8 cellular contexts compared by ENCODE assay signal in the genomic region with DNA sequence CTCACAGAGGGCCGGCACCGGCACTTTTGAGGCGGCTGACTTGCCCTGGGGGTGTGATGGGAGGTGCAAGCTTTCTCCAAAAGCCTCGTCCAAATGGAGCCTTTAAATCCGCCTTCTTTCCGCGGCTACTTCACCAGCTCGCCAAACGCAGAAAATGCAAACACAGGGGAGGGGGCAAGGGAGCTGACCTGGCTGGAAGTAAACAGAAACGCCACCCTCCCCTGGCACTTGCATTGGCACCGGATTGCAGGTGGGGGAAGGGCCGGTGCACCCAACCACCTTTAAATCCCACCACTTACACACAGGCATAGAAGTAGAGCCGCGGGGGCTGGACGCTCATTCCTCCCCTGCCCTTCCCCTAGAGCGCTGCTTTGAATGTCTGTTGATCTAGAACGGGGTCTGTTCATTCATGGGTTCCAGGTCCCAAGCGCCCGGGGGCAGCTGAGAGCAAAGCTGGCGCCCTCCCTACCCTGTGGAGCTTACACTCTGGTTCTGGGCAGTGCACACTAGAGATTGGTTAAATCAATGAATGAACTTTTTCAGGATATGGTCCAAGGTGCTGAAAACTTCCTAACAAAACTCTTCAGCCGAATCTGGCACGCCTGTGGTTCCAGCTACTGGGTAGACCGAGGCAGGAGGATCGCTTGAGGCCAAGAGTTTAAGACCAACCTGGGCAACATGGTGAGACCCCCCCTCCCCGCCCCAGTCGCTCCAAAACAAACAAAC. TPM values are rescaled to one million over a fixed set of nuclear protein-coding genes. Genes with fewer than 3 reads are reported as not detected.
A peak's percentile ranks its signal among the peaks of the same experiment; 100 is the strongest.
DNase-seq lines count a peak whose midpoint lies in the region; ATAC-seq and TF ChIP-seq lines count a peak whose summit lies in the region.
"Not testable (repeated sequence)": the region's sequence is repeated elsewhere in the genome, so short reads cannot be mapped to it uniquely, and the experiment has no call there.

No MANE protein-coding gene starts in this region.

- peak overlapping the region; percentile 43 for H3K4me3 ChIP-seq in AG09309 (ENCODE audit: control insufficient read depth, low read depth, low read length)
- H3K4me3 ChIP-seq in HFF-Myc (replicated peaks; ENCODE audit: low read depth, low read length) = peak overlapping the region; percentile 42
- peak overlapping the region; percentile 55 to 61 for H3K4me3 ChIP-seq in Panc1 (ENCODE audit: low read depth in 2 of 2, low read length in 2 of 2)
- H3K4me3 ChIP-seq in duodenal mucosa (ENCODE audit: low read depth in 1 of 2, low read length in 2 of 2) = peak overlapping the region; percentile 61 to 63
- peak overlapping the region; percentile 27 for H3K4me3 ChIP-seq in iPS-11a (ENCODE audit: low read depth, low read length)
- H3K4me3 ChIP-seq in naive thymus-derived CD4-positive, alpha-beta T cell (ENCODE audit: low read length) = peak overlapping the region; percentile 75
- peak overlapping the region; percentile 56 for H3K4me3 ChIP-seq in smooth muscle cell

- H3K9ac ChIP-seq in duodenal mucosa (ENCODE audit: low read depth in 1 of 2, low read length in 2 of 2) = peak overlapping the region; percentile 6 to 33
- not testable (repeated sequence) for H3K9ac ChIP-seq in smooth muscle cell (ENCODE audit: low read depth)

- DNase-seq in AG09309 (ENCODE audit: low read depth); HFF-Myc (ENCODE audit: extremely low read depth, low read depth); Panc1 (ENCODE audit: low read depth, low spot score); activated T-helper 2 cell treated with anti-CD3 and anti-CD28 coated beads, Interferon-gamma antibody, Interleukin-2, Interleukin-4, amounts not matched to agents 10 μg/mL and 5 μg/mL and 100 μg/mL, durations not matched to agents 14 hours and 24 hours and 36 hours (ENCODE audit: low spot score); naive thymus-derived CD4-positive, alpha-beta T cell; smooth muscle cell (lab: John Stamatoyannopoulos, UW; ENCODE audit: unreplicated experiment): not testable (repeated sequence)

- ATAC-seq in Panc1; naive thymus-derived CD4-positive, alpha-beta T cell: not testable (repeated sequence)

- in situ Hi-C loops in Panc1 (cut with HindIII; ENCODE audit: low pct_unique_long_range_greater_than_20kb, low sequenced_read_pairs) = not testable (repeated sequence)

- not testable (repeated sequence) for H3K4me1 ChIP-seq in Panc1 (ENCODE audit: control insufficient read depth, insufficient read depth, low read length)
- H3K4me1 ChIP-seq in duodenal mucosa (ENCODE audit: control insufficient read depth in 1 of 2, insufficient read depth in 2 of 2, low read length in 2 of 2) (peaks cover 19 to 54% of the 10 kb centered on the region in 2 donors), smooth muscle cell (ENCODE audit: low read depth) (peaks cover 18% of the 10 kb centered on the region)
- H3K4me1 ChIP-seq in naive thymus-derived CD4-positive, alpha-beta T cell (ENCODE audit: control insufficient read depth in 2 of 2, insufficient read depth in 2 of 2, low read length in 2 of 2) = peaks cover 18 to 36% of the 10 kb centered on the region in 2 donors

- H3K27ac ChIP-seq in Panc1 (ENCODE audit: low read length) = peak overlapping the region; percentile 84
- not testable (repeated sequence) for H3K27ac ChIP-seq in duodenal mucosa (ENCODE audit: low read depth, low read length); smooth muscle cell (ENCODE audit: low read depth)
- peak overlapping the region; percentile 64 for H3K27ac ChIP-seq in naive thymus-derived CD4-positive, alpha-beta T cell (ENCODE audit: low read depth, low read length)

- H4K20me1 ChIP-seq in smooth muscle cell (ENCODE audit: low read depth) = peaks cover 33% of the 10 kb centered on the region

- not testable (repeated sequence) for H3K36me3 ChIP-seq in Panc1 (ENCODE audit: control insufficient read depth, insufficient read depth, low read length); duodenal mucosa (ENCODE audit: control insufficient read depth in 1 of 2, insufficient read depth in 2 of 2, low read length in 2 of 2); naive thymus-derived CD4-positive, alpha-beta T cell (ENCODE audit: control insufficient read depth in 2 of 3, insufficient read depth in 3 of 3, low read length in 3 of 3); smooth muscle cell (ENCODE audit: low read depth)

- 61% methylated on average over 26 of the region's 26 CpGs for WGBS in smooth muscle cell (ENCODE audit: low lambda C conversion rate)

- not testable (repeated sequence) for H3F3A ChIP-seq in smooth muscle cell (ENCODE audit: low read depth)

- peaks cover 40% of the 10 kb centered on the region for H3K4me1 Mint-ChIP-seq in activated T-helper 2 cell treated with anti-CD3 and anti-CD28 coated beads, Interferon-gamma antibody, Interleukin-2, Interleukin-4, amounts not matched to agents 10 μg/mL and 5 μg/mL and 100 μg/mL, durations not matched to agents 14 hours and 24 hours and 36 hours (ENCODE audit: low read depth)
- H3K4me1 Mint-ChIP-seq in naive thymus-derived CD4-positive, alpha-beta T cell = peaks cover 21 to 54% (median 40%) of the 10 kb centered on the region in 7 donors

- H3K27me3 ChIP-seq in Panc1 (ENCODE audit: control insufficient read depth, insufficient read depth, low read length); duodenal mucosa (ENCODE audit: control insufficient read depth in 1 of 2, insufficient read depth in 2 of 2, low read length in 2 of 2); naive thymus-derived CD4-positive, alpha-beta T cell (ENCODE audit: control insufficient read depth in 2 of 2, insufficient read depth in 2 of 2, low read length in 2 of 2); smooth muscle cell (ENCODE audit: low read depth): not testable (repeated sequence)

- H3K4me2 ChIP-seq in smooth muscle cell = peak overlapping the region; percentile 83

- intact Hi-C loops in Panc1 (cut with micrococcal nuclease; ENCODE audit: unreplicated experiment) = not testable (repeated sequence)
- intact Hi-C loops in activated T-helper 2 cell treated with anti-CD3 and anti-CD28 coated beads, Interferon-gamma antibody, Interleukin-2, Interleukin-4, amounts not matched to agents 10 μg/mL and 5 μg/mL and 100 μg/mL, durations not matched to agents 14 hours and 24 hours and 36 hours (cut with micrococcal nuclease) = loop anchor here (2.0 to 10.0 kb wide), 3 partner anchors 29 to 179 kb away; a partner anchor contains a TSS
- intact Hi-C loops in naive thymus-derived CD4-positive, alpha-beta T cell (cut with micrococcal nuclease) = loop anchor here (1.0 to 10.0 kb wide), 11 partner anchors 29 to 457 kb away; a partner anchor contains a TSS

- H3K9me3 ChIP-seq in Panc1 (ENCODE audit: control insufficient read depth, insufficient read depth, low read depth, low read length); duodenal mucosa (ENCODE audit: control insufficient read depth in 1 of 2, low read length in 2 of 2); naive thymus-derived CD4-positive, alpha-beta T cell (ENCODE audit: control insufficient read depth in 2 of 3, low read length in 3 of 3); smooth muscle cell (replicated peaks; ENCODE audit: low read depth): not testable (repeated sequence)

- H2AFZ ChIP-seq in smooth muscle cell (ENCODE audit: low read depth) = peak overlapping the region; percentile 67

- POLR2A ChIA-PET in Panc1 (lab: Charles Lee) = interaction anchor here (0.7 kb wide), 1 partner anchor 15 kb away, joined by 10 read pairs; no protein-coding TSS in a partner anchor
- POLR2A ChIA-PET in naive thymus-derived CD4-positive, alpha-beta T cell (lab: Charles Lee) = not testable (repeated sequence)

- not testable (repeated sequence) for TF ChIP-seq CTCF in AG09309 (IDR thresholded peaks at IDR 0.05; ENCODE audit: control insufficient read depth, insufficient read depth, low read depth, low read length, missing control alignments); HFF-Myc (IDR thresholded peaks at IDR 0.05; ENCODE audit: low read depth, low read length, missing control alignments); Panc1 (IDR thresholded peaks at IDR 0.05); smooth muscle cell (IDR thresholded peaks at IDR 0.05; ENCODE audit: borderline replicate concordance, insufficient read depth, poor library complexity, severe bottlenecking)

- TSS peak; percentile 80 for BruUV-seq in Panc1 (replicated peaks; lab: Mats Ljungman, UMichigan)

- not testable (repeated sequence) for H3K36me3 Mint-ChIP-seq in activated T-helper 2 cell treated with anti-CD3 and anti-CD28 coated beads, Interferon-gamma antibody, Interleukin-2, Interleukin-4, amounts not matched to agents 10 μg/mL and 5 μg/mL and 100 μg/mL, durations not matched to agents 14 hours and 24 hours and 36 hours (ENCODE audit: low read depth); naive thymus-derived CD4-positive, alpha-beta T cell

- CTCF ChIA-PET in Panc1 (lab: Charles Lee); naive thymus-derived CD4-positive, alpha-beta T cell (lab: Charles Lee): not testable (repeated sequence)

- peak overlapping the region; percentile 82 for H3K4me3 Mint-ChIP-seq in activated T-helper 2 cell treated with anti-CD3 and anti-CD28 coated beads, Interferon-gamma antibody, Interleukin-2, Interleukin-4, amounts not matched to agents 10 μg/mL and 5 μg/mL and 100 μg/mL, durations not matched to agents 14 hours and 24 hours and 36 hours (ENCODE audit: low read depth)
- peak overlapping the region; percentile 72 to 94 (median 90) for H3K4me3 Mint-ChIP-seq in naive thymus-derived CD4-positive, alpha-beta T cell

- H3K79me2 ChIP-seq in smooth muscle cell (ENCODE audit: low read depth) = peaks cover 30% of the 10 kb centered on the region

- not testable (repeated sequence) for H3K9me3 Mint-ChIP-seq in activated T-helper 2 cell treated with anti-CD3 and anti-CD28 coated beads, Interferon-gamma antibody, Interleukin-2, Interleukin-4, amounts not matched to agents 10 μg/mL and 5 μg/mL and 100 μg/mL, durations not matched to agents 14 hours and 24 hours and 36 hours; naive thymus-derived CD4-positive, alpha-beta T cell

- peaks cover 26% of the 10 kb centered on the region for H3K27me3 Mint-ChIP-seq in activated T-helper 2 cell treated with anti-CD3 and anti-CD28 coated beads, Interferon-gamma antibody, Interleukin-2, Interleukin-4, amounts not matched to agents 10 μg/mL and 5 μg/mL and 100 μg/mL, durations not matched to agents 14 hours and 24 hours and 36 hours (ENCODE audit: low read depth)
- H3K27me3 Mint-ChIP-seq in naive thymus-derived CD4-positive, alpha-beta T cell = peaks cover 0 to 56% (median 0%) of the 10 kb centered on the region in 5 donors

- H3K27ac Mint-ChIP-seq in activated T-helper 2 cell treated with anti-CD3 and anti-CD28 coated beads, Interferon-gamma antibody, Interleukin-2, Interleukin-4, amounts not matched to agents 10 μg/mL and 5 μg/mL and 100 μg/mL, durations not matched to agents 14 hours and 24 hours and 36 hours = not testable (repeated sequence)
- peak overlapping the region in 6 of 9 donors; percentile 46 to 89 (median 72) for H3K27ac Mint-ChIP-seq in naive thymus-derived CD4-positive, alpha-beta T cell

RNA-seq across cellular contexts. Expression of a gene that starts 0.9 kb away (rescaled TPM):
- total RNA-seq in Panc1 (2021; ENCODE audit: unreplicated experiment) = 35.0 TPM
- 20.3 TPM for polyA plus RNA-seq in Panc1 (2012; ENCODE audit: insufficient read length)
- 7.4 and 8.0 TPM in 2 replicates for total RNA-seq in activated T-helper 2 cell treated with anti-CD3 and anti-CD28 coated beads, Interferon-gamma antibody, Interleukin-2, Interleukin-4, amounts not matched to agents 10 μg/mL and 5 μg/mL and 100 μg/mL, durations not matched to agents 14 hours and 24 hours and 36 hours
- total RNA-seq in naive thymus-derived CD4-positive, alpha-beta T cell = 10 to 100 TPM in 4 of 5 experiments, 1 to 10 TPM in 1; 8.3 to 34.2 (median 23.5) TPM
- polyA plus RNA-seq in naive thymus-derived CD4-positive, alpha-beta T cell = under 1 TPM; 0.64 to 0.84 TPM
- total RNA-seq in smooth muscle cell = 8.3 and 8.5 TPM in 2 replicates
- polyA plus RNA-seq in smooth muscle cell = 4.6 and 4.8 TPM in 2 replicates
